ENCODE assay signal across 30 cellular contexts in the genomic region with DNA sequence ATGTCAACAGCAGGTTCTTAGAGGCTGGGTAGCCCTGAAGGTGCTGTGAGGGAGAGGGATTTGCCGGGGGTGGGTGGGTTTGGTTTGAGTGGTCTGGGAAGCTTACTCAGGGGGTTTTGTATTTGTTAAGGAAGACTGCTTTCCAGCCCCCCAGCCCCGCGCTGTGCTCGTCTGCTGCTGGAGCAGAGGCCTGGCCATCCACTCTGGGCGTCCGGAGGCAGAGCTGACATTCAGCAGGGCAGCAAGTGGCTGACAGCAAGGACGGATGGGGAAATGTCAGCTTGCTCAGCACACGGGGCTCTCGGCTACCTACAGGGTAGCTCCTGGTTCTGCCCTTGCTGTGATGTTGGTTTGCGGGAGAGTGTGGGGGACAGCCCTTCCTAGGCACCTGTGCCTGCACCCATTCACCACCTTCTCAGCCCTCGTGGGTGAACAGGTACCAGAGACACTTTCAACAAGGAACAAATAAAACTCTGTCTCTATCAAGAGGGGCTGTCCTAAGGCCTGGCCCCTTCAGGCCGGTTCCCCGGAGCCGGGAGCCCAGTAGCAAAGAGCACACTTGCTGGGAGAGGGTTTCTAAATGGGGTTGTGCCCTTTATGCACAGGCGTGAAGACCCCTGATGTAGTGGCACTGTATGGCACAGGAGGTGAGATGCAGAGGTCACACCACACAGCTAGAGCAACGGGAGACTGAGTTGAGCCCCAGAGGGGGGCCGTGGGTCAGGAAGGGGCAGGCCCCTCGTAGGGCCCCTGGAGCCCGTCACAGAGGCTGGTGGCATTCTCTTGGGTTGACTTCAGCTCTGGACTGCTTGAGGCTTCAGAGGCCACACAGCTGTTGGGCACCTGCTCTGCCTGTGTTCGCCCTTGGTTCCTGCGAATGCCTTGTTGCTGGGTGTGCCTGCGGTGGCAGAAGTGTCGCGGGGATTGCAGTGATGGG.
DNase-seq lines count a peak whose midpoint lies in the region; FAIRE-seq and TF ChIP-seq lines count a peak whose summit lies in the region.
"Had no signal": no experiment of that assay in that cellular context is flagged by ENCODE, and none has a peak within 500 bp of the region (broad histone marks: within the 10 kb centered on the region; RNA-seq: fewer than 3 reads in every experiment).

No MANE protein-coding gene starts in this region.

- no peak overlapping the region for H2BK12ac ChIP-seq in H1 (ENCODE audit: low read depth, low read length)

- H3K56ac ChIP-seq in H1 (replicated peaks; ENCODE audit: insufficient read length, low read depth, low read length): peak overlapping the region; percentile 22

- H3K18ac ChIP-seq in H1 (ENCODE audit: extremely low read depth, low read length): no peak overlapping the region

- no peaks in the 10 kb centered on the region for H3K23me2 ChIP-seq in H1 (ENCODE audit: low read depth, low read length)

- TF ChIP-seq CTCF in H1 (IDR thresholded peaks at IDR 0.05; ENCODE audit: control extremely low read depth in 1 of 3, insufficient read depth in 1 of 3, low read depth in 1 of 3, low read length in 3 of 3) (no peak), neural crest cell (conservative IDR thresholded peaks at IDR 0.05) (no peak), tibial nerve (IDR thresholded peaks at IDR 0.05) (no peak), A673 (conservative IDR thresholded peaks at IDR 0.05; ENCODE audit: low read depth, low read length) (no peak)

- H3K4ac ChIP-seq in H1 (replicated peaks; ENCODE audit: insufficient read length, low read depth, low read length): no peak overlapping the region

- no peak for FAIRE-seq in H1 (lab: Jason Lieb, UNC)
- FAIRE-seq: D721Med, endometrium, frontal cortex, HepG2, TTC549 had no signal

- no peak overlapping the region for H3K4me3 Mint-ChIP-seq in neural crest cell
- H3K4me3 Mint-ChIP-seq: activated CD8-positive, alpha-beta memory T cell treated with anti-CD3 and anti-CD28 coated beads, Interleukin-2, amount 10 ng/mL, durations not matched to agents 7 days and 5 days; activated naive CD8-positive, alpha-beta T cell treated with anti-CD3 and anti-CD28 coated beads, Interleukin-2, amount 50 U/mL, for 24 hours; activated T-cell treated with anti-CD3 and anti-CD28 coated beads, Interleukin-2, amount 50 U/mL, for 4 hours; CD4-positive, alpha-beta T cell; dendritic cell treated with granulocyte-macrophage colony-stimulating factor and Interleukin-4, amounts not matched to agents 40 ng/mL and 50 ng/mL, for 4 days; T-helper 1 cell treated with Interleukin-12 subunit alpha and Interleukin-12 subunit beta and Interleukin-4 antibody, amounts not matched to agents 30 μg/mL and 1 μg/mL, for 36 hours had no signal

- no peak overlapping the region for H2BK120ac ChIP-seq in H1 (replicated peaks; ENCODE audit: low read depth, low read length)

- H2AK5ac ChIP-seq in H1 (ENCODE audit: low read depth, low read length): no peak overlapping the region

- H3K36me3 ChIP-seq in H1 (ENCODE audit: control insufficient read depth in 2 of 4, insufficient read depth in 4 of 4, low read length in 3 of 4) (no peaks in the 10 kb centered on the region), tibial nerve (peaks cover 0 to 3% (median 0%) of the 10 kb centered on the region in 3 donors), A673 (ENCODE audit: insufficient read depth, low read length, poor library complexity, severe bottlenecking) (no peaks in the 10 kb centered on the region)
- H3K36me3 ChIP-seq: heart right ventricle, right atrium auricular region had no signal

- no peak overlapping the region for H4K91ac ChIP-seq in H1 (replicated peaks; ENCODE audit: insufficient read length, low read length)

- TF ChIP-seq EP300 in H1 (IDR thresholded peaks at IDR 0.05; ENCODE audit: borderline replicate concordance in 1 of 2, low read depth in 2 of 2, low read length in 2 of 2) (no peak), tibial nerve (IDR thresholded peaks at IDR 0.05) (no peak)

- H3K9me3 ChIP-seq in H1 (ENCODE audit: insufficient read depth in 2 of 2, low read depth in 1 of 2, low read length in 1 of 2) (peaks cover 0 to 1% of the 10 kb centered on the region in 2 experiments; a peak in 1 of 4 replicates), tibial nerve (no peaks in the 10 kb centered on the region), A673 (ENCODE audit: low read depth, low read length, poor library complexity, severe bottlenecking) (no peaks in the 10 kb centered on the region)
- H3K9me3 ChIP-seq: heart right ventricle, right atrium auricular region had no signal

- no peak overlapping the region for H2AFZ ChIP-seq in H1 (ENCODE audit: low read length)

- intact Hi-C loops in A673 (cut with micrococcal nuclease; ENCODE audit: unreplicated experiment): no loop called here

- no peak overlapping the region for H2BK20ac ChIP-seq in H1 (ENCODE audit: low read length)

- peak overlapping the region; percentile 17 for H3K27ac Mint-ChIP-seq in neural crest cell (ENCODE audit: unreplicated experiment)
- H3K27ac Mint-ChIP-seq: activated CD8-positive, alpha-beta memory T cell treated with anti-CD3 and anti-CD28 coated beads, Interleukin-2, amount 10 ng/mL, durations not matched to agents 7 days and 5 days; activated naive CD8-positive, alpha-beta T cell treated with anti-CD3 and anti-CD28 coated beads, Interleukin-2, amount 50 U/mL, for 24 hours; CD4-positive, alpha-beta T cell; dendritic cell treated with granulocyte-macrophage colony-stimulating factor and Interleukin-4, amounts not matched to agents 40 ng/mL and 50 ng/mL, for 4 days; T-helper 1 cell treated with Interleukin-12 subunit alpha and Interleukin-12 subunit beta and Interleukin-4 antibody, amounts not matched to agents 30 μg/mL and 1 μg/mL, for 36 hours had no signal

- no peaks in the 10 kb centered on the region; the same call in 1 of the 2 replicates for H3K79me1 ChIP-seq in H1 (ENCODE audit: low read depth, low read length)

- no peak overlapping the region for H3K4me2 ChIP-seq in H1 (ENCODE audit: insufficient read depth in 1 of 2, low read depth in 2 of 2, low read length in 2 of 2)

- no peaks in the 10 kb centered on the region for H3K36me3 Mint-ChIP-seq in neural crest cell (ENCODE audit: low read depth)
- H3K36me3 Mint-ChIP-seq: activated CD8-positive, alpha-beta memory T cell treated with anti-CD3 and anti-CD28 coated beads, Interleukin-2, amount 10 ng/mL, durations not matched to agents 7 days and 5 days had no signal

- H3K23ac ChIP-seq in H1 (ENCODE audit: insufficient read length): no peak overlapping the region

- no peaks in the 10 kb centered on the region for H3K27me3 Mint-ChIP-seq in neural crest cell (ENCODE audit: low read depth)
- H3K27me3 Mint-ChIP-seq: activated CD8-positive, alpha-beta memory T cell treated with anti-CD3 and anti-CD28 coated beads, Interleukin-2, amount 10 ng/mL, durations not matched to agents 7 days and 5 days; dendritic cell treated with granulocyte-macrophage colony-stimulating factor and Interleukin-4, amounts not matched to agents 40 ng/mL and 50 ng/mL, for 4 days had no signal

- TF ChIP-seq POLR2A in H1 (IDR thresholded peaks at IDR 0.05; ENCODE audit: control extremely low read depth in 1 of 2, low read depth in 2 of 2, low read length in 2 of 2) (no peak), tibial nerve (IDR thresholded peaks at IDR 0.05) (no peak)

- H3K9ac ChIP-seq in H1 (replicated peaks in 1 of 4; ENCODE audit: extremely low read depth in 1 of 4, low read depth in 3 of 4, low read length in 3 of 4): no peak overlapping the region

- H3K4me3 ChIP-seq in H1 (ENCODE audit: extremely low read depth in 1 of 4, insufficient read depth in 2 of 4, low read depth in 3 of 4, low read length in 4 of 4) (no peak overlapping the region), tibial nerve (no peak overlapping the region), A673 (ENCODE audit: low read depth, low read length, poor library complexity, severe bottlenecking) (no peak overlapping the region)
- H3K4me3 ChIP-seq: right atrium auricular region, SK-N-MC had no signal

- peak; percentile 48 for DNase-seq in activated effector memory CD4-positive, alpha-beta T cell treated with anti-CD3 and anti-CD28 coated beads, Interleukin-2, amount 50 U/mL, for 16 hours
- no peak for DNase-seq in activated effector memory CD4-positive, alpha-beta T cell treated with Interleukin-2 at 50 U/mL for 16 hours
- DNase-seq in H1 (ENCODE audit: low read depth in 1 of 2, low spot score in 2 of 2) (no peak), neural crest cell (ENCODE audit: low read depth, low spot score) (no peak), tibial nerve (ENCODE audit: low spot score in 2 of 2) (no peak), A673 (ENCODE audit: low spot score) (no peak), D341Med (ENCODE audit: low spot score) (no peak)
- DNase-seq in activated CD4-positive, CD25-positive, alpha-beta regulatory T cell treated with anti-CD3 and anti-CD28 coated beads, Interleukin-2, amount 50 U/mL, for 72 hours: no peak
- DNase-seq: 8988T; activated CD4-positive, alpha-beta T cell treated with anti-CD3 and anti-CD28 coated beads, Interleukin-2, amount 50 U/mL, for 4 hours; activated CD8-positive, alpha-beta memory T cell treated with anti-CD3 and anti-CD28 coated beads, Interleukin-2, amount 10 ng/mL, durations not matched to agents 7 days and 5 days; activated naive CD4-positive, alpha-beta T cell; activated naive CD8-positive, alpha-beta T cell treated with anti-CD3 and anti-CD28 coated beads, Interleukin-2, amount 50 U/mL, for 24 hours; activated T-cell treated with anti-CD3 and anti-CD28 coated beads, Interleukin-2, amount 50 U/mL, for 4 hours; CD4-positive, alpha-beta T cell; central memory CD4-positive, alpha-beta T cell; MV-4-11; NCI-H146; NCI-H2107; stimulated activated CD4-positive, alpha-beta T cell treated with anti-CD3 and anti-CD28 coated beads, Interleukin-2, amount 100 ng/mL, for 48 hours had no signal

- no peaks in the 10 kb centered on the region for H3K79me2 ChIP-seq in H1 (ENCODE audit: control insufficient read depth in 1 of 2, insufficient read depth in 2 of 2, low read length in 2 of 2)

- no peak overlapping the region for H3K14ac ChIP-seq in H1 (ENCODE audit: insufficient read length)

- no TSS peak for BruUV-seq in A673 (replicated peaks; lab: Mats Ljungman, UMichigan)

- H3K27ac ChIP-seq in H1 (ENCODE audit: low read depth, low read length): no peak overlapping the region
- H3K27ac ChIP-seq in tibial nerve: peak overlapping the region; percentile 20 to 89 (median 81)
- no peak overlapping the region for H3K27ac ChIP-seq in A673 (ENCODE audit: low read depth, low read length, poor library complexity, severe bottlenecking)
- H3K27ac ChIP-seq: right atrium auricular region, SK-N-MC had no signal

- no peak overlapping the region for H2BK5ac ChIP-seq in H1 (ENCODE audit: low read depth, low read length)

- H3K4me1 ChIP-seq in H1 (replicated peaks in 1 of 4; ENCODE audit: control insufficient read depth in 3 of 4, insufficient read depth in 4 of 4, low read length in 3 of 4): peaks cover 0 to 9% (median 0%) of the 10 kb centered on the region in 4 experiments; a peak in 1 of 7 replicates
- H3K4me1 ChIP-seq in tibial nerve: peaks cover 0 to 38% (median 6%) of the 10 kb centered on the region in 4 donors
- no peaks in the 10 kb centered on the region for H3K4me1 ChIP-seq in A673 (ENCODE audit: insufficient read depth, low read length, poor library complexity, severe bottlenecking)
- H3K4me1 ChIP-seq: right atrium auricular region had no signal

- peaks cover 16% of the 10 kb centered on the region for H3K4me1 Mint-ChIP-seq in neural crest cell
- H3K4me1 Mint-ChIP-seq: activated CD8-positive, alpha-beta memory T cell treated with anti-CD3 and anti-CD28 coated beads, Interleukin-2, amount 10 ng/mL, durations not matched to agents 7 days and 5 days; activated naive CD8-positive, alpha-beta T cell treated with anti-CD3 and anti-CD28 coated beads, Interleukin-2, amount 50 U/mL, for 24 hours had no signal

- H2BK15ac ChIP-seq in H1 (ENCODE audit: low read length): no peak overlapping the region

- no peaks in the 10 kb centered on the region for H3K9me3 Mint-ChIP-seq in neural crest cell
- H3K9me3 Mint-ChIP-seq: activated naive CD8-positive, alpha-beta T cell treated with anti-CD3 and anti-CD28 coated beads, Interleukin-2, amount 50 U/mL, for 24 hours; activated T-cell treated with anti-CD3 and anti-CD28 coated beads, Interleukin-2, amount 50 U/mL, for 4 hours; CD4-positive, alpha-beta T cell; dendritic cell treated with granulocyte-macrophage colony-stimulating factor and Interleukin-4, amounts not matched to agents 40 ng/mL and 50 ng/mL, for 4 days; T-helper 1 cell treated with Interleukin-12 subunit alpha and Interleukin-12 subunit beta and Interleukin-4 antibody, amounts not matched to agents 30 μg/mL and 1 μg/mL, for 36 hours had no signal

- CTCF ChIA-PET in H1 (lab: Charles Lee; ENCODE audit: partially characterized antibody) (interaction anchor here (0.7 to 1.2 kb wide), 4 partner anchors 45 to 286 kb away, joined by 3 read pairs; no protein-coding TSS in a partner anchor), A673 (lab: Charles Lee) (no interaction called here)

- no peak overlapping the region for H4K5ac ChIP-seq in H1 (ENCODE audit: insufficient read length, low read depth, low read length)

- peak overlapping the region; percentile 48 for H4K8ac ChIP-seq in H1 (ENCODE audit: extremely low read depth, insufficient read depth, low read length)

- H3K27me3 ChIP-seq in H1 (replicated peaks in 1 of 4; ENCODE audit: control insufficient read depth in 3 of 4, extremely low read depth in 1 of 4, insufficient read depth in 3 of 4, low read length in 3 of 4) (no peaks in the 10 kb centered on the region), tibial nerve (no peaks in the 10 kb centered on the region), A673 (replicated peaks; ENCODE audit: insufficient read depth, low read depth, low read length, poor library complexity) (peaks cover 23% of the 10 kb centered on the region)
- H3K27me3 ChIP-seq: right atrium auricular region had no signal

- WGBS in H1 (ENCODE audit: extremely low coverage in 1 of 2, insufficient coverage in 1 of 2, insufficient read length in 1 of 2, insufficient replicate concordance in 2 of 2, low coverage in 1 of 2, low lambda C conversion rate in 2 of 2, missing lambda C conversion rate in 1 of 2), 2 experiments: 83% methylated on average over 22 of the region's 24 CpGs; no CpG with 5 or more reads in 1 of the 2 experiments
- 84 to 87% methylated on average over 20 to 21 of the region's 24 CpGs for WGBS in tibial nerve, 2 donors

- no peak for TF ChIP-seq RAD21 in H1 (IDR thresholded peaks at IDR 0.05 in 1 of 2, conservative IDR thresholded peaks at IDR 0.05 in 1 of 2; ENCODE audit: low read depth in 2 of 2, low read length in 2 of 2)

- no peaks in the 10 kb centered on the region for H4K20me1 ChIP-seq in H1 (replicated peaks in 1 of 2; ENCODE audit: control insufficient read depth in 1 of 2, insufficient read depth in 2 of 2, low read length in 2 of 2)

- POLR2A ChIA-PET in H1 (lab: Charles Lee; ENCODE audit: partially characterized antibody) (no interaction called here), A673 (lab: Charles Lee; ENCODE audit: low non-redundant PET) (no interaction called here)

Comparison
In these comparisons a context has a peak if more than half of its experiments do, and no peak if none do; other contexts are left out.
1. H3K27ac ChIP-seq: peak in tibial nerve (4 of 4); none in H1 (single experiment) and A673 (single experiment).